ENCODE assay signal across 8 cellular contexts in genomic region chr12:98397323-98398105, GRCh38.
DNase-seq lines count a peak whose midpoint lies in the region; ATAC-seq and TF ChIP-seq lines count a peak whose summit lies in the region.

No MANE protein-coding gene starts in this region.

- no peak overlapping the region for H3K27ac ChIP-seq in adrenal gland
- H3K27ac ChIP-seq in uterus, result no peak overlapping the region

- intact Hi-C loops in adrenal gland (cut with DNase I) (loop anchor here in 1 of 2 donors (10.0 kb wide), 1 partner anchor 1403 kb away; no protein-coding TSS in a partner anchor), left ventricle myocardium superior (cut with micrococcal nuclease) (loop anchor here (5.0 kb wide), 1 partner anchor 1250 kb away; no protein-coding TSS in a partner anchor), uterus (cut with DNase I; ENCODE audit: low total_unique reads) (no loop called here)

- 19 to 22% (median 21%) methylated on average over 32 to 33 of the region's 33 CpGs for WGBS in adrenal gland, 4 donors

- H3K36me3 ChIP-seq in adrenal gland (replicated peaks in 1 of 2) (no peaks in the 10 kb centered on the region), uterus (no peaks in the 10 kb centered on the region)

- TF ChIP-seq POLR2A in adrenal gland (IDR thresholded peaks at IDR 0.05) (no peak), uterus (IDR thresholded peaks at IDR 0.05) (no peak)

- H3K9me3 Mint-ChIP-seq in T-cell, result no peaks in the 10 kb centered on the region

- H3K9me3 ChIP-seq in adrenal gland (replicated peaks in 1 of 3) (no peaks in the 10 kb centered on the region), uterus (no peaks in the 10 kb centered on the region)

- POLR2A ChIA-PET in T-cell (lab: Charles Lee), result interaction anchor here in 1 of 2 donors (0.5 kb wide), 1 partner anchor 246 kb away, joined by 3 read pairs; no protein-coding TSS in a partner anchor

- H3K4me3 Mint-ChIP-seq in T-cell, result peak overlapping the region; percentile 70 to 82 (median 80)

- peak; percentile 91 for DNase-seq in NCI-H1092 treated with DMSO at 0.1 percent for 48 hours (lab: John Stamatoyannopoulos, UW)
- DNase-seq in T-cell, result peak; percentile 61 to 83 (median 75)
- peak; percentile 76 to 93 (median 84) for DNase-seq in adrenal gland
- peak; percentile 85 for DNase-seq in left ventricle myocardium superior
- peak; percentile 35 for DNase-seq in pulmonary artery endothelial cell (ENCODE audit: low read depth, low spot score)
- peak; percentile 68 to 76 for DNase-seq in uterus

- H3K4me1 Mint-ChIP-seq in T-cell, result peaks cover 16 to 28% (median 24%) of the 10 kb centered on the region in 3 donors

- peak overlapping the region; percentile 81 to 87 for H3K27ac Mint-ChIP-seq in T-cell

- no peaks in the 10 kb centered on the region for H3K27me3 Mint-ChIP-seq in T-cell

- peaks cover 4 to 7% of the 10 kb centered on the region in 2 donors for H3K4me1 ChIP-seq in adrenal gland (replicated peaks in 1 of 2)
- no peaks in the 10 kb centered on the region for H3K4me1 ChIP-seq in uterus

- no peaks in the 10 kb centered on the region for H3K36me3 Mint-ChIP-seq in T-cell

- ATAC-seq in HG02759 (IDR thresholded peaks at IDR 0.05; ENCODE audit: unreplicated experiment) (peak; percentile 82), T-cell (replicated peaks in 1 of 4) (peak; percentile 84 to 94 (median 89)), left ventricle myocardium superior (peak; percentile 99)

- CTCF ChIA-PET in T-cell (lab: Charles Lee), result interaction anchor here (0.8 to 1.8 kb wide), 4 partner anchors 96 to 1821 kb away, joined by 3 to 7 read pairs (median 4); no protein-coding TSS in a partner anchor

- no peaks in the 10 kb centered on the region for H3K27me3 ChIP-seq in adrenal gland
- no peaks in the 10 kb centered on the region for H3K27me3 ChIP-seq in uterus

- peak overlapping the region in 1 of 4 donors; percentile 52 for H3K4me3 ChIP-seq in adrenal gland
- H3K4me3 ChIP-seq in uterus, result peak overlapping the region; percentile 6 to 39

- TF ChIP-seq CTCF in GM12874 (IDR thresholded peaks at IDR 0.05; ENCODE audit: insufficient read depth, low read depth, low read length) (peak; percentile 82), adrenal gland (IDR thresholded peaks at IDR 0.05) (peak; percentile 80 to 94 (median 85)), uterus (IDR thresholded peaks at IDR 0.05) (peak; percentile 81 to 91 (median 86))

Comparison
In these comparisons a context has a peak if more than half of its experiments do, and no peak if none do; other contexts are left out.
1. DNase-seq: peak in every context shown above with its lines; median percentile 91 in NCI-H1092 treated with DMSO at 0.1 percent for 48 hours; 85 in left ventricle myocardium superior; 84 in adrenal gland; 75 in T-cell; 72 in uterus; 35 in pulmonary artery endothelial cell.